1 cellular context compared by ENCODE assay signal in the genomic region with DNA sequence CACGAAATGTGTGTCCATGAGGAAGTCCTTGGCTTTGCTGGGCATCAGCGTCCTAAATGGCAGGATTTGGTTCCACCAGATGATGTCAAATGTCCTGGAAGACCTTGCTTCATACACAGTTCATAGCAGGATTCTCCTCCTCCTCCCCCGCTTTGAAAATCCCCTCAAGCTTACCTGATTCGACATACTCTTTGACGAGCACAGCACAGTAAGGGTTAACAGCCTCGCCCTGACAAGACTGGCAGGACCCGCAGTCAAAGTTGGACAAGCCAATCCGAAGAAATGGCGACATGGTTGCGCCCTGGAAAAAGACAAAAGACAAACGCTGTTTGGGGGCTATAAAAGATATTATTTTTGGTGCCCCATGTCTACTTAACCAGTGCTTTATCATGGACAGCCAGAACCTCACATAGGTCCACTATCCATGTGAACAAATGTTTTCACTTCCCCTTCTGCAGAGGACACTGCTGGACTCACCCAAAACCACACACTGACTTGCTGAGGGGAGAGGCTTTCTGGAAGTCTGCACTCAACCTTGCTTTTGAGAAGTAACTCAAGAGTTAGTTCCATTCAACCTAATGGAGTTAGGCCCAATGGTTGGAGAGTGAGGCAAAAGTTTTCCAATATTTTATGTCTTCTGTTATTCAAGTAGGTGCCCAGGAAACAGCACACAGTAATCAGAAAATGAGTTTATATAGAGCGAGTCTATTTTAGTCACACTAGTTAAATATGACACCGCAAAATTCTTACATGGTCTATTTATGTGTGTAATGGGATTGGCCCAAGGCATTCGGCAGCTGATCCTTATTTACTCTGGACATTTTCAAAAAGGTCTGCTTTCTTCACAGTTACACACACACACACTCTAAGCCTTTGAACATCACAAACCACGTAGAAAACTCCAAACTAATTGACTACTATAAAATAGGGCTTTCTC.
A peak's percentile ranks its signal among the peaks of the same experiment; 100 is the strongest.
TF ChIP-seq lines count a peak whose summit lies in the region.

No MANE protein-coding gene starts in this region.

TF ChIP-seq in K562, 482 proteins besides CTCF, POLR2A, EP300 and RAD21 (continued from another document and continues in another):
- TF ChIP-seq, protein P1, sequence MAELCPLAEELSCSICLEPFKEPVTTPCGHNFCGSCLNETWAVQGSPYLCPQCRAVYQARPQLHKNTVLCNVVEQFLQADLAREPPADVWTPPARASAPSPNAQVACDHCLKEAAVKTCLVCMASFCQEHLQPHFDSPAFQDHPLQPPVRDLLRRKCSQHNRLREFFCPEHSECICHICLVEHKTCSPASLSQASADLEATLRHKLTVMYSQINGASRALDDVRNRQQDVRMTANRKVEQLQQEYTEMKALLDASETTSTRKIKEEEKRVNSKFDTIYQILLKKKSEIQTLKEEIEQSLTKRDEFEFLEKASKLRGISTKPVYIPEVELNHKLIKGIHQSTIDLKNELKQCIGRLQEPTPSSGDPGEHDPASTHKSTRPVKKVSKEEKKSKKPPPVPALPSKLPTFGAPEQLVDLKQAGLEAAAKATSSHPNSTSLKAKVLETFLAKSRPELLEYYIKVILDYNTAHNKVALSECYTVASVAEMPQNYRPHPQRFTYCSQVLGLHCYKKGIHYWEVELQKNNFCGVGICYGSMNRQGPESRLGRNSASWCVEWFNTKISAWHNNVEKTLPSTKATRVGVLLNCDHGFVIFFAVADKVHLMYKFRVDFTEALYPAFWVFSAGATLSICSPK (IDR thresholded peaks at IDR 0.05; ENCODE audit: borderline replicate concordance): no peak
- TF ChIP-seq ATF7 (IDR thresholded peaks at IDR 0.05) (no peak), NRF1 (conservative IDR thresholded peaks at IDR 0.05 in 1 of 2, IDR thresholded peaks at IDR 0.05 in 1 of 2) (no peak), ELF2 (CRISPR knock-in tag; IDR thresholded peaks at IDR 0.05) (no peak), ETV5 (CRISPR knock-in tag; IDR thresholded peaks at IDR 0.05; ENCODE audit: low read depth) (peak; percentile 21; the same call in 1 of the 2 replicates), TRIM28 (IDR thresholded peaks at IDR 0.05) (no peak), MEF2A (IDR thresholded peaks at IDR 0.05; ENCODE audit: control insufficient read depth, low read depth, low read length) (no peak), HIVEP1 (CRISPR knock-in tag; IDR thresholded peaks at IDR 0.05) (no peak), CC2D1A (IDR thresholded peaks at IDR 0.05) (no peak), ZNF436 (CRISPR knock-in tag; IDR thresholded peaks at IDR 0.05) (no peak), PTRF (tag; IDR thresholded peaks at IDR 0.05) (no peak), POLR2AphosphoS2 (IDR thresholded peaks at IDR 0.05; ENCODE audit: low read length) (no peak), ZFP30 (CRISPR knock-in tag; IDR thresholded peaks at IDR 0.05; ENCODE audit: borderline replicate concordance) (no peak), FUS (optimal IDR thresholded peaks at IDR 0.05; ENCODE audit: low read depth, low read length) (no peak), DEAF1 (CRISPR knock-in tag; IDR thresholded peaks at IDR 0.05) (no peak), CBFA2T3 (IDR thresholded peaks at IDR 0.05) (peak; percentile 75), HMGN3 (IDR thresholded peaks at IDR 0.05; ENCODE audit: borderline replicate concordance, extremely low read depth, insufficient read length, low read depth, low read length) (no peak), ARID1B (IDR thresholded peaks at IDR 0.05) (peak; percentile 86), NCOA6 (IDR thresholded peaks at IDR 0.05) (no peak), PPARD (CRISPR knock-in tag; IDR thresholded peaks at IDR 0.05) (no peak), CBX5 (IDR thresholded peaks at IDR 0.05; ENCODE audit: borderline replicate concordance, low read depth) (no peak), HNRNPK (IDR thresholded peaks at IDR 0.05; ENCODE audit: low read depth, low read length, poor library complexity, severe bottlenecking) (no peak), POLR2G (IDR thresholded peaks at IDR 0.05; ENCODE audit: low read depth, low read length) (no peak), BRCA1 (IDR thresholded peaks at IDR 0.05) (no peak), BRCA1 (CRISPR knock-in tag; IDR thresholded peaks at IDR 0.05) (no peak), PML (IDR thresholded peaks at IDR 0.05; ENCODE audit: low read length) (peak; percentile 71; the same call in 1 of the 2 replicates), MAZ (CRISPR knock-in tag; conservative IDR thresholded peaks at IDR 0.05 in 1 of 2, IDR thresholded peaks at IDR 0.05 in 1 of 2) (no peak), SMARCE1 (IDR thresholded peaks at IDR 0.05) (peak; percentile 64; the same call in 1 of the 2 replicates), KDM4B (IDR thresholded peaks at IDR 0.05; ENCODE audit: borderline replicate concordance in 2 of 2, low read depth in 1 of 2) (no peak), SMAD4 (CRISPR knock-in tag; conservative IDR thresholded peaks at IDR 0.05) (no peak), MAX (CRISPR knock-in tag; IDR thresholded peaks at IDR 0.05) (peak; percentile 23; the same call in 1 of the 2 replicates), ETV1 (tag; conservative IDR thresholded peaks at IDR 0.05; ENCODE audit: low read depth) (no peak), U2AF2 (optimal IDR thresholded peaks at IDR 0.05; ENCODE audit: low read depth, low read length) (no peak), SMAD1 (IDR thresholded peaks at IDR 0.05; ENCODE audit: low read depth, low read length, partially characterized antibody) (no peak), NCOA1 (IDR thresholded peaks at IDR 0.05; ENCODE audit: low read depth) (no peak), NONO (IDR thresholded peaks at IDR 0.05; ENCODE audit: low read depth in 2 of 2, low read length in 1 of 2) (no peak), RFX7 (CRISPR knock-in tag; IDR thresholded peaks at IDR 0.05) (no peak), MCM3 (IDR thresholded peaks at IDR 0.05) (no peak), NFYB (IDR thresholded peaks at IDR 0.05; ENCODE audit: extremely low read depth, insufficient read length) (no peak), ZBTB34 (CRISPR knock-in tag; IDR thresholded peaks at IDR 0.05) (no peak), HDAC1 (IDR thresholded peaks at IDR 0.05) (no peak), ZNF384 (IDR thresholded peaks at IDR 0.05; ENCODE audit: low read depth, low read length) (no peak), ZNF785 (CRISPR knock-in tag; IDR thresholded peaks at IDR 0.05) (no peak), UBTF (IDR thresholded peaks at IDR 0.05; ENCODE audit: borderline replicate concordance in 1 of 2, low read depth in 2 of 2, low read length in 2 of 2) (no peak), ZNF583 (CRISPR knock-in tag; IDR thresholded peaks at IDR 0.05) (no peak), PURB (CRISPR knock-in tag; IDR thresholded peaks at IDR 0.05; ENCODE audit: low read depth) (no peak), SNRNP70 (optimal IDR thresholded peaks at IDR 0.05; ENCODE audit: low read depth, low read length) (no peak)
- TF ChIP-seq, protein P2, sequence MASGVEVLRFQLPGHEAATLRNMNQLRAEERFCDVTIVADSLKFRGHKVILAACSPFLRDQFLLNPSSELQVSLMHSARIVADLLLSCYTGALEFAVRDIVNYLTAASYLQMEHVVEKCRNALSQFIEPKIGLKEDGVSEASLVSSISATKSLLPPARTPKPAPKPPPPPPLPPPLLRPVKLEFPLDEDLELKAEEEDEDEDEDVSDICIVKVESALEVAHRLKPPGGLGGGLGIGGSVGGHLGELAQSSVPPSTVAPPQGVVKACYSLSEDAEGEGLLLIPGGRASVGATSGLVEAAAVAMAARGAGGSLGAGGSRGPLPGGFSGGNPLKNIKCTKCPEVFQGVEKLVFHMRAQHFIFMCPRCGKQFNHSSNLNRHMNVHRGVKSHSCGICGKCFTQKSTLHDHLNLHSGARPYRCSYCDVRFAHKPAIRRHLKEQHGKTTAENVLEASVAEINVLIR (CRISPR knock-in tag; IDR thresholded peaks at IDR 0.05): no peak
- TF ChIP-seq, protein P3, sequence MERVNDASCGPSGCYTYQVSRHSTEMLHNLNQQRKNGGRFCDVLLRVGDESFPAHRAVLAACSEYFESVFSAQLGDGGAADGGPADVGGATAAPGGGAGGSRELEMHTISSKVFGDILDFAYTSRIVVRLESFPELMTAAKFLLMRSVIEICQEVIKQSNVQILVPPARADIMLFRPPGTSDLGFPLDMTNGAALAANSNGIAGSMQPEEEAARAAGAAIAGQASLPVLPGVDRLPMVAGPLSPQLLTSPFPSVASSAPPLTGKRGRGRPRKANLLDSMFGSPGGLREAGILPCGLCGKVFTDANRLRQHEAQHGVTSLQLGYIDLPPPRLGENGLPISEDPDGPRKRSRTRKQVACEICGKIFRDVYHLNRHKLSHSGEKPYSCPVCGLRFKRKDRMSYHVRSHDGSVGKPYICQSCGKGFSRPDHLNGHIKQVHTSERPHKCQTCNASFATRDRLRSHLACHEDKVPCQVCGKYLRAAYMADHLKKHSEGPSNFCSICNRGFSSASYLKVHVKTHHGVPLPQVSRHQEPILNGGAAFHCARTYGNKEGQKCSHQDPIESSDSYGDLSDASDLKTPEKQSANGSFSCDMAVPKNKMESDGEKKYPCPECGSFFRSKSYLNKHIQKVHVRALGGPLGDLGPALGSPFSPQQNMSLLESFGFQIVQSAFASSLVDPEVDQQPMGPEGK (CRISPR knock-in tag; IDR thresholded peaks at IDR 0.05; ENCODE audit: borderline replicate concordance): no peak
- TF ChIP-seq, protein P4, sequence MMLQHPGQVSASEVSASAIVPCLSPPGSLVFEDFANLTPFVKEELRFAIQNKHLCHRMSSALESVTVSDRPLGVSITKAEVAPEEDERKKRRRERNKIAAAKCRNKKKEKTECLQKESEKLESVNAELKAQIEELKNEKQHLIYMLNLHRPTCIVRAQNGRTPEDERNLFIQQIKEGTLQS (IDR thresholded peaks at IDR 0.05): no peak
- TF ChIP-seq, protein P4 (CRISPR knock-in tag; conservative IDR thresholded peaks at IDR 0.05): no peak
- TF ChIP-seq, protein P5, sequence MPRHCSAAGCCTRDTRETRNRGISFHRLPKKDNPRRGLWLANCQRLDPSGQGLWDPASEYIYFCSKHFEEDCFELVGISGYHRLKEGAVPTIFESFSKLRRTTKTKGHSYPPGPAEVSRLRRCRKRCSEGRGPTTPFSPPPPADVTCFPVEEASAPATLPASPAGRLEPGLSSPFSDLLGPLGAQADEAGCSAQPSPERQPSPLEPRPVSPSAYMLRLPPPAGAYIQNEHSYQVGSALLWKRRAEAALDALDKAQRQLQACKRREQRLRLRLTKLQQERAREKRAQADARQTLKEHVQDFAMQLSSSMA (CRISPR knock-in tag; IDR thresholded peaks at IDR 0.05): no peak
